In the genomic region with DNA sequence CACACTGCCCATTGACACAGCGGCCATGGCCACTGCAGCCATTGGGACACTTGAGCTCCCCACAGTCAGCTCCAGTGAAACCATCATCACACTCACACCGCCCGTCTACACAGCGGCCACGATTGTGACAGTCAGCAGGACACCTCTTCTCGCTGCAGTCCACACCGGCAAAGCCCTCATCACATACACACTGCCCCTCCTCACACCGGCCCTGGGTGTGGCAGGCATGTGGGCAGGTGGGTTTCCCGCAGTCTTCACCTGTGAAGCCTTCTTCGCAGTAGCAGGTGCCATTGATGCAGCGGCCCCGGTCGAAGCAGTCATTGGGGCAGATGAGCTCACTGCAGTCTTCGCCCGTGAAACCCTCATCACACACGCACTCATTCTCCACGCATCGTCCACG, we compare ENCODE assay signal across 23 cellular contexts. TPM values are rescaled to one million over a fixed set of nuclear protein-coding genes. Genes with fewer than 3 reads are reported as not detected.
"Had no signal": no experiment of that assay in that cellular context is flagged by ENCODE, and none has a peak within 500 bp of the region (broad histone marks: within the 10 kb centered on the region; RNA-seq: fewer than 3 reads in every experiment).

No MANE protein-coding gene starts in this region.

- ATAC-seq: gastroesophageal sphincter; left colon; naive thymus-derived CD8-positive, alpha-beta T cell had no signal

- H3K4me2 ChIP-seq: hepatocyte, smooth muscle cell had no signal

- H3K27me3 ChIP-seq: dorsolateral prefrontal cortex, gastroesophageal sphincter, hepatocyte, ovary, upper lobe of left lung had no signal

- H2AFZ ChIP-seq: hepatocyte had no signal

- DNase-seq: activated CD4-positive, alpha-beta T cell treated with anti-CD3 and anti-CD28 coated beads for 4 hours; activated CD4-positive, alpha-beta T cell treated with anti-CD3 and anti-CD28 coated beads, Interleukin-2, amount 50 U/mL, for 48 hours; activated CD8-positive, alpha-beta memory T cell treated with anti-CD3 and anti-CD28 coated beads for 24 hours; activated effector memory CD4-positive, alpha-beta T cell treated with Interleukin-2 at 50 U/mL for 16 hours; activated naive CD4-positive, alpha-beta T cell treated with Interleukin-2 at 50 U/mL for 16 hours; effector memory CD4-positive, alpha-beta T cell; erythroblast; naive thymus-derived CD8-positive, alpha-beta T cell; ovary; stimulated activated CD4-positive, alpha-beta T cell treated with anti-CD3 and anti-CD28 coated beads, Interleukin-15, amount 100 ng/mL, for 24 hours; stimulated activated CD4-positive, alpha-beta T cell treated with anti-CD3 and anti-CD28 coated beads, Interleukin-2, amount 100 ng/mL, for 24 hours; stimulated activated naive CD4-positive, alpha-beta T cell treated with Interleukin-2 at 50 U/mL for 16 hours; SW 1271; T-helper 9 cell had no signal

- H3K9me3 ChIP-seq: gastroesophageal sphincter, ovary, prostate gland, upper lobe of left lung had no signal

- H3K79me2 ChIP-seq: hepatocyte had no signal

- H3K4me3 ChIP-seq: coronary artery, dorsolateral prefrontal cortex, gastroesophageal sphincter, hepatocyte, ovary, prostate gland, smooth muscle cell, upper lobe of left lung had no signal

- H3K4me1 ChIP-seq: prostate gland, upper lobe of left lung had no signal

- H3K27ac ChIP-seq: coronary artery, dorsolateral prefrontal cortex, gastroesophageal sphincter, hepatocyte, ovary, prostate gland, upper lobe of left lung, VCaP had no signal

- H3K36me3 ChIP-seq: ovary, prostate gland had no signal

RNA-seq across cellular contexts. Expression of gene TNC, which starts 31.5 kb away (rescaled TPM):
- total RNA-seq: naive thymus-derived CD8-positive, alpha-beta T cell had no signal
- polyA plus RNA-seq: naive thymus-derived CD8-positive, alpha-beta T cell had no signal
